ENCODE assay signal across 17 cellular contexts in the genomic region with DNA sequence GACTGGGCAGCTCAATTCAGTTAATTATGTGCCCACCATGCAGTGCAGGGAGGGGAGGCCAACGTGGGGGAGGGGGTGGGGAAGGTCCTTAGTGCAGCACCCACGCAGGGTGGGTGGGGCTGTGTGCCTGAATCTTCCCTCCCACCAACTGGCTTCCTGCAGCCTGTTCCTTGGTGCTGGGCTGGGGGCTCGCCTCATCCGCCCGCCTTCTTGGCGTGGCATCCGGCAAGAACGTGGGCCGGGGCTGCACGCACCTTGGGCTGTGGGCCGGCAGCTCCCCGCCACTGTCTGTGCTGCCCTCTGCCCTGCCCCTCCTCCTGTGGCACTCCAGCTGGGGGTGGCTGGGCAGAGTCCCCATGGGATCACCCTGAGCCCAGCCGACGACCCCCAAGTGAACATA. TPM values are rescaled to one million over a fixed set of nuclear protein-coding genes. Genes with fewer than 3 reads are reported as not detected.
DNase-seq lines count a peak whose midpoint lies in the region; ATAC-seq and FAIRE-seq lines count a peak whose summit lies in the region.
"Had no signal": no experiment of that assay in that cellular context is flagged by ENCODE, and none has a peak within 500 bp of the region (broad histone marks: within the 10 kb centered on the region; RNA-seq: fewer than 3 reads in every experiment).

No MANE protein-coding gene starts in this region.

- no peak for ATAC-seq in T-helper 17 cell

- no peaks in the 10 kb centered on the region for H3K36me3 ChIP-seq in CD4-positive, alpha-beta memory T cell (ENCODE audit: insufficient read depth, low read length)
- H3K36me3 ChIP-seq in effector memory CD4-positive, alpha-beta T cell (ENCODE audit: control insufficient read depth, insufficient read depth, low read length) = peaks cover 4% of the 10 kb centered on the region
- no peaks in the 10 kb centered on the region for H3K36me3 ChIP-seq in small intestine (ENCODE audit: control insufficient read depth in 2 of 2, insufficient read depth in 2 of 2, low read length in 2 of 2)
- H3K36me3 ChIP-seq in SJCRH30 = no peaks in the 10 kb centered on the region
- H3K36me3 ChIP-seq: brain microvascular endothelial cell, HAP-1 had no signal

- peaks cover 44 to 78% (median 61%) of the 10 kb centered on the region in 4 donors for H3K4me1 Mint-ChIP-seq in CD4-positive, alpha-beta memory T cell
- peaks cover 53% of the 10 kb centered on the region for H3K4me1 Mint-ChIP-seq in T-helper 17 cell

- peaks cover 5% of the 10 kb centered on the region in 2 donors for H3K36me3 Mint-ChIP-seq in CD4-positive, alpha-beta memory T cell
- no peaks in the 10 kb centered on the region for H3K36me3 Mint-ChIP-seq in T-helper 17 cell (ENCODE audit: low read depth)

- H3K27ac ChIP-seq in CD4-positive, alpha-beta memory T cell (ENCODE audit: low read depth, low read length) = peak overlapping the region; percentile 95
- peak overlapping the region; percentile 98 for H3K27ac ChIP-seq in effector memory CD4-positive, alpha-beta T cell (ENCODE audit: insufficient read depth, low read length, poor library complexity, severe bottlenecking)
- H3K27ac ChIP-seq in small intestine (ENCODE audit: low read depth in 1 of 2, low read length in 1 of 2) = peak overlapping the region; percentile 1 to 45
- H3K27ac ChIP-seq in SJCRH30 = no peak overlapping the region
- H3K27ac ChIP-seq: brain microvascular endothelial cell had no signal

- WGBS in small intestine, 3 donors = 35 to 69% (median 63%) methylated on average over 13 to 14 of the region's 14 CpGs

- H3K27ac Mint-ChIP-seq in CD4-positive, alpha-beta memory T cell = peak overlapping the region; percentile 97 to 100 (median 98)
- H3K27ac Mint-ChIP-seq in T-helper 17 cell = peak overlapping the region; percentile 100
- H3K27ac Mint-ChIP-seq: mesothelial cell of epicardium had no signal

- POLR2A ChIA-PET in CD4-positive, alpha-beta memory T cell (lab: Charles Lee; ENCODE audit: partially characterized antibody) = interaction anchor here (13.6 kb wide), 1 partner anchor 9 kb away, joined by 424 read pairs; no protein-coding TSS in a partner anchor

- no peaks in the 10 kb centered on the region for H3K27me3 ChIP-seq in CD4-positive, alpha-beta memory T cell (ENCODE audit: insufficient read depth, low read length)
- no peaks in the 10 kb centered on the region for H3K27me3 ChIP-seq in effector memory CD4-positive, alpha-beta T cell (replicated peaks; ENCODE audit: control insufficient read depth, insufficient read depth, low read length, poor library complexity, severe bottlenecking)
- H3K27me3 ChIP-seq in small intestine (ENCODE audit: control insufficient read depth in 2 of 2, insufficient read depth in 2 of 2, low read length in 2 of 2) (no peaks in the 10 kb centered on the region), SJCRH30 (no peaks in the 10 kb centered on the region)
- H3K27me3 ChIP-seq: brain microvascular endothelial cell had no signal

- intact Hi-C loops in CD4-positive, alpha-beta memory T cell (cut with micrococcal nuclease) = no loop called here

- no peak for DNase-seq in CD4-positive, alpha-beta memory T cell
- DNase-seq in T-helper 17 cell (no peak), small intestine (no peak), EL (no peak), GM19238 (ENCODE audit: insufficient read length, low spot score) (no peak), SJCRH30 (no peak)
- DNase-seq in effector memory CD4-positive, alpha-beta T cell = no peak
- DNase-seq: activated B cell treated with CpG ODN at 0.5 μM for 24 hours; activated naive CD4-positive, alpha-beta T cell treated with anti-CD3 and anti-CD28 coated beads, Interleukin-2, amount 10 ng/mL, durations not matched to agents 7 days and 5 days; brain microvascular endothelial cell; effector CD4-positive, alpha-beta T cell; KG1; NCI-H1092; NCI-H526 treated with DMSO at 0.1 percent for 48 hours; retina had no signal

- FAIRE-seq in small intestine (lab: Jason Lieb, UNC) = no peak

- H3K9me3 ChIP-seq in CD4-positive, alpha-beta memory T cell (ENCODE audit: control insufficient read depth in 1 of 2, low read length in 2 of 2) = no peaks in the 10 kb centered on the region
- H3K9me3 ChIP-seq in T-helper 17 cell (ENCODE audit: control insufficient read depth, low read length, poor library complexity, severe bottlenecking) (no peaks in the 10 kb centered on the region), small intestine (ENCODE audit: control insufficient read depth, low read depth) (no peaks in the 10 kb centered on the region), SJCRH30 (replicated peaks) (no peaks in the 10 kb centered on the region)
- no peaks in the 10 kb centered on the region for H3K9me3 ChIP-seq in effector memory CD4-positive, alpha-beta T cell (ENCODE audit: control insufficient read depth, low read length)
- H3K9me3 ChIP-seq: HAP-1 had no signal

- H3K4me1 ChIP-seq in CD4-positive, alpha-beta memory T cell (ENCODE audit: insufficient read depth, low read length) = peaks cover 99% of the 10 kb centered on the region
- peaks cover 77% of the 10 kb centered on the region for H3K4me1 ChIP-seq in effector memory CD4-positive, alpha-beta T cell (ENCODE audit: control insufficient read depth, insufficient read depth, low read length, poor library complexity, severe bottlenecking)
- peaks cover 20 to 25% of the 10 kb centered on the region in 2 donors for H3K4me1 ChIP-seq in small intestine (ENCODE audit: control insufficient read depth in 2 of 2, insufficient read depth in 1 of 2, low read depth in 1 of 2, low read length in 1 of 2)
- H3K4me1 ChIP-seq in SJCRH30 = peaks cover 12% of the 10 kb centered on the region

- peak overlapping the region in 1 of 8 donors; percentile 30 for H3K4me3 Mint-ChIP-seq in CD4-positive, alpha-beta memory T cell
- H3K4me3 Mint-ChIP-seq in T-helper 17 cell = peak overlapping the region; percentile 47
- H3K4me3 Mint-ChIP-seq: activated B cell treated with CpG ODN at 0.5 μM for 24 hours; activated naive CD4-positive, alpha-beta T cell treated with anti-CD3 and anti-CD28 coated beads, Interleukin-2, amount 10 ng/mL, durations not matched to agents 7 days and 5 days; mesothelial cell of epicardium had no signal

- no peak overlapping the region for H3K4me3 ChIP-seq in CD4-positive, alpha-beta memory T cell (ENCODE audit: low read length in 2 of 2)
- no peak overlapping the region for H3K4me3 ChIP-seq in effector memory CD4-positive, alpha-beta T cell (ENCODE audit: insufficient read depth, low read depth, low read length, poor library complexity, severe bottlenecking)
- H3K4me3 ChIP-seq in small intestine (ENCODE audit: low read depth in 1 of 2, low read length in 2 of 2) = no peak overlapping the region
- no peak overlapping the region for H3K4me3 ChIP-seq in SJCRH30
- H3K4me3 ChIP-seq: HAP-1 had no signal

- CTCF ChIA-PET in CD4-positive, alpha-beta memory T cell (lab: Charles Lee; ENCODE audit: partially characterized antibody) = no interaction called here

- H3K27me3 Mint-ChIP-seq in CD4-positive, alpha-beta memory T cell = no peaks in the 10 kb centered on the region
- no peaks in the 10 kb centered on the region for H3K27me3 Mint-ChIP-seq in T-helper 17 cell
- H3K27me3 Mint-ChIP-seq: activated B cell treated with CpG ODN at 0.5 μM for 24 hours; activated naive CD4-positive, alpha-beta T cell treated with anti-CD3 and anti-CD28 coated beads, Interleukin-2, amount 10 ng/mL, durations not matched to agents 7 days and 5 days had no signal

- H3K9me3 Mint-ChIP-seq in CD4-positive, alpha-beta memory T cell = no peaks in the 10 kb centered on the region
- H3K9me3 Mint-ChIP-seq: activated B cell treated with CpG ODN at 0.5 μM for 24 hours; activated naive CD4-positive, alpha-beta T cell treated with anti-CD3 and anti-CD28 coated beads, Interleukin-2, amount 10 ng/mL, durations not matched to agents 7 days and 5 days; mesothelial cell of epicardium had no signal

RNA-seq across cellular contexts. Expression of a gene that starts 19.6 kb away (rescaled TPM):
- 100 to 1,000 TPM; 123 to 131 TPM for total RNA-seq in CD4-positive, alpha-beta memory T cell
- polyA plus RNA-seq in CD4-positive, alpha-beta memory T cell = 10 to 100 TPM; 27.9 to 67.8 TPM
- 100 to 1,000 TPM; 150 to 236 TPM for total RNA-seq in T-helper 17 cell
- polyA plus RNA-seq in small intestine = 10 to 100 TPM; 33.0 to 49.0 (median 36.4) TPM
- total RNA-seq in SJCRH30 (2014; rRNA removed; shearing (Covaris generic)) = 21.5 and 26.9 TPM in 2 replicates

RNA-seq across cellular contexts. Expression of a gene that starts 23.1 kb away (rescaled TPM):
- 1 to 10 TPM; 3.6 to 6.3 TPM for total RNA-seq in CD4-positive, alpha-beta memory T cell
- polyA plus RNA-seq in CD4-positive, alpha-beta memory T cell = under 1 TPM; 0.16 to 0.50 TPM
- 1 to 10 TPM; 2.2 to 2.3 TPM for total RNA-seq in T-helper 17 cell
- 1 to 10 TPM in 2 of 3 donors, under 1 TPM in 1; 0.45 to 7.6 (median 6.2) TPM for polyA plus RNA-seq in small intestine
- total RNA-seq in SJCRH30 (2014; rRNA removed; shearing (Covaris generic)) = 1.2 TPM in 2 replicates
